In the genomic region with DNA sequence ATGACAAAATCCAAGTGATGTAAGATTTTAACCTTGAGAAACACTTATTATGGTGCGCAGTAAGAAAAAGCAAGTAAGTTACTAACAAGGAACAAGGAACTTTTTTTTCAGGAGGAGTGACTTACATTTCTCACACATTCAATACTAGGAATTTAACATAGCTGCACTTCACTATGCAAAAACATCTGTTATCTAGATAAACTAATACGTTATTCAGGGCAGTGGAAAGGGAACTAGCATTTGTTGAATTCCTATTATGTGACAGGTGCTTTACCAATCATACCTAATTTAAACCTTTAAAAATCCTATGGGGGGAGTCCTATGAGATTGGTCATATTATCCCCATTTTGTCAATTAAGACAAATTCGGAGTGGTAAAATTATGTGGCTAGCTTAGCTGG, we compare ENCODE assay signal across 11 cellular contexts.
"Had no signal": no experiment of that assay in that cellular context is flagged by ENCODE, and none has a peak within 500 bp of the region (broad histone marks: within the 10 kb centered on the region; RNA-seq: fewer than 3 reads in every experiment).

No MANE protein-coding gene starts in this region.

- H3K4me3 ChIP-seq: skin epidermis, testis had no signal

- H3K27me3 ChIP-seq: testis had no signal

- H3K9ac ChIP-seq: parathyroid adenoma had no signal

- H3K27ac ChIP-seq: parathyroid adenoma, testis had no signal

- H3K4me1 ChIP-seq: testis had no signal

- H2AFZ ChIP-seq: parathyroid adenoma had no signal

- DNase-seq: activated CD4-positive, alpha-beta memory T cell treated with anti-CD3 and anti-CD28 coated beads for 36 hours; activated CD4-positive, alpha-beta T cell treated with anti-CD3 and anti-CD28 coated beads for 36 hours; effector memory CD8-positive, alpha-beta T cell; naive thymus-derived CD4-positive, alpha-beta T cell; retina; stimulated activated CD4-positive, alpha-beta T cell treated with anti-CD3 and anti-CD28 coated beads, Interleukin-15, amount 100 ng/mL, for 24 hours; stimulated activated CD4-positive, alpha-beta T cell treated with anti-CD3 and anti-CD28 coated beads, Interleukin-2, amount 100 ng/mL, for 48 hours; stimulated activated naive CD8-positive, alpha-beta T cell treated with anti-CD3 and anti-CD28 coated beads, Interleukin-15, amount 100 ng/mL, for 72 hours; testis had no signal

- H3K9me3 ChIP-seq: testis had no signal

- ATAC-seq: activated CD4-positive, alpha-beta T cell treated with anti-CD3 and anti-CD28 coated beads for 36 hours; effector memory CD8-positive, alpha-beta T cell; naive thymus-derived CD4-positive, alpha-beta T cell; stimulated activated naive CD8-positive, alpha-beta T cell treated with anti-CD3 and anti-CD28 coated beads, Interleukin-15, amount 100 ng/mL, for 72 hours had no signal
